1 cellular context compared by ENCODE assay signal in genomic region chr20:63756648-63756991, GRCh38.
A peak's percentile ranks its signal among the peaks of the same experiment; 100 is the strongest.
TF ChIP-seq lines count a peak whose summit lies in the region.

No MANE protein-coding gene starts in this region.

TF ChIP-seq in HepG2, 621 proteins besides CTCF, POLR2A, EP300 and RAD21:
- peak; percentile 13; the same call in 1 of the 2 replicates for TF ChIP-seq NFIB (CRISPR knock-in tag; IDR thresholded peaks at IDR 0.05; ENCODE audit: borderline replicate concordance)
- no peak for TF ChIP-seq THYN1 (CRISPR knock-in tag; IDR thresholded peaks at IDR 0.05; ENCODE audit: borderline replicate concordance, low read depth)
- TF ChIP-seq FOXK1 (CRISPR knock-in tag; IDR thresholded peaks at IDR 0.05; ENCODE audit: borderline replicate concordance, low read depth): no peak
- no peak for TF ChIP-seq MAF1 (CRISPR knock-in tag; IDR thresholded peaks at IDR 0.05; ENCODE audit: borderline replicate concordance)
